Comparison of ENCODE assay signal across 1 cellular context in the genomic region with DNA sequence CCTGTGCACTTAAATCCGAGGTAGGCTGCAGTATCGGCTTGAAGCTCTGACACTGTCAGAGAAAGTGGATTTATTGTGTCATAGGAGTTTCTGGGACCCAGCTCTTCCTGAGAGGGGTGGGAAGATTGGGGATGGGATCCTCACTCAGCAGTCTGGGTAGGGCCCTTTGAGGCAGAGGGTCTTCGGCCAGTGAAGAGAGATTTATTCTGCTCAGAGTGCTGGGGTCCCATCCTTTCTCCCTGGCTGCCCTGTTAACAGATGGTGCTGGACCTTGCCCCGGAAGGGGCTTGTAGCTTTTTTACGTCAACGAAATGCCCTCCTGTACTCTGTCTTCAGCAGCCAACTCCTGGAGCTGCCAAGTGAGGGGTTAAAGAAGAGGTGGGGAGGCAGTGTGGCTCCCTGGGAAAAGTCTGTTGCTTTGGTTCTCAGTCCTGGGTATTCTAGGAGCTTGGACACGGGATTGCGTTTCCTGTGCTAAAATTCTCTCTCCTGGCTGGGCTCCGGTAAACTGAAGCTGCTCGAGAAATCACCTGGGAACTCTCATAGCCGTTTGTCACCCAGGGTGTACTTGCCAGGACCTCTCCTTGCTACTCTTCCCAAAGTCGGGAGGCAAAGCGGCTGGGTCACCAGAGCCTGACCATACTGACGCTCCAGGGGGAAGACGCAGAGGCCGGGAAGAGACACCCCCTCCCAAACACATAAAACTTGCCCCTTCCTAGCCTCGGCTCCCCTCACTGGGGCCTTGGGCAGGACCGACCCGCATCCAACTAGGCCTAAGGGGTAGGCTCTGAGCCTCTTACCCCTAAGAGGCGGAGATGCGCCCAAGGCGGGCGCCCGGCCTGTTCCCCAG.
A peak's percentile ranks its signal among the peaks of the same experiment; 100 is the strongest.
TF ChIP-seq lines count a peak whose summit lies in the region.

No MANE protein-coding gene starts in this region.

TF ChIP-seq in K562, 482 proteins besides CTCF, POLR2A, EP300 and RAD21:
- TF ChIP-seq SRF (CRISPR knock-in tag; IDR thresholded peaks at IDR 0.05), result no peak
- no peak for TF ChIP-seq SRSF7 (optimal IDR thresholded peaks at IDR 0.05; ENCODE audit: low read depth, low read length)
- TF ChIP-seq RBM39 (optimal IDR thresholded peaks at IDR 0.05; ENCODE audit: low read depth, low read length), result no peak
- TF ChIP-seq ZNF282 (CRISPR knock-in tag; IDR thresholded peaks at IDR 0.05), result no peak
- TF ChIP-seq ZNF561 (CRISPR knock-in tag; conservative IDR thresholded peaks at IDR 0.05), result no peak
- no peak for TF ChIP-seq TCFL5 (CRISPR knock-in tag; conservative IDR thresholded peaks at IDR 0.05)
- TF ChIP-seq, protein P1, sequence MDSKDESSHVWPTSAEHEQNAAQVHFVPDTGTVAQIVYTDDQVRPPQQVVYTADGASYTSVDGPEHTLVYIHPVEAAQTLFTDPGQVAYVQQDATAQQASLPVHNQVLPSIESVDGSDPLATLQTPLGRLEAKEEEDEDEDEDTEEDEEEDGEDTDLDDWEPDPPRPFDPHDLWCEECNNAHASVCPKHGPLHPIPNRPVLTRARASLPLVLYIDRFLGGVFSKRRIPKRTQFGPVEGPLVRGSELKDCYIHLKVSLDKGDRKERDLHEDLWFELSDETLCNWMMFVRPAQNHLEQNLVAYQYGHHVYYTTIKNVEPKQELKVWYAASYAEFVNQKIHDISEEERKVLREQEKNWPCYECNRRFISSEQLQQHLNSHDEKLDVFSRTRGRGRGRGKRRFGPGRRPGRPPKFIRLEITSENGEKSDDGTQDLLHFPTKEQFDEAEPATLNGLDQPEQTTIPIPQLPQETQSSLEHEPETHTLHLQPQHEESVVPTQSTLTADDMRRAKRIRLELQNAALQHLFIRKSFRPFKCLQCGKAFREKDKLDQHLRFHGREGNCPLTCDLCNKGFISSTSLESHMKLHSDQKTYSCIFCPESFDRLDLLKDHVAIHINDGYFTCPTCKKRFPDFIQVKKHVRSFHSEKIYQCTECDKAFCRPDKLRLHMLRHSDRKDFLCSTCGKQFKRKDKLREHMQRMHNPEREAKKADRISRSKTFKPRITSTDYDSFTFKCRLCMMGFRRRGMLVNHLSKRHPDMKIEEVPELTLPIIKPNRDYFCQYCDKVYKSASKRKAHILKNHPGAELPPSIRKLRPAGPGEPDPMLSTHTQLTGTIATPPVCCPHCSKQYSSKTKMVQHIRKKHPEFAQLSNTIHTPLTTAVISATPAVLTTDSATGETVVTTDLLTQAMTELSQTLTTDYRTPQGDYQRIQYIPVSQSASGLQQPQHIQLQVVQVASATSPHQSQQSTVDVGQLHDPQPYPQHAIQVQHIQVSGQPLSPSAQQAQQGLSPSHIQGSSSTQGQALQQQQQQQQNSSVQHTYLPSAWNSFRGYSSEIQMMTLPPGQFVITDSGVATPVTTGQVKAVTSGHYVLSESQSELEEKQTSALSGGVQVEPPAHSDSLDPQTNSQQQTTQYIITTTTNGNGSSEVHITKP (IDR thresholded peaks at IDR 0.05; ENCODE audit: partially characterized antibody), result peak; percentile 12
- TF ChIP-seq, protein P2, sequence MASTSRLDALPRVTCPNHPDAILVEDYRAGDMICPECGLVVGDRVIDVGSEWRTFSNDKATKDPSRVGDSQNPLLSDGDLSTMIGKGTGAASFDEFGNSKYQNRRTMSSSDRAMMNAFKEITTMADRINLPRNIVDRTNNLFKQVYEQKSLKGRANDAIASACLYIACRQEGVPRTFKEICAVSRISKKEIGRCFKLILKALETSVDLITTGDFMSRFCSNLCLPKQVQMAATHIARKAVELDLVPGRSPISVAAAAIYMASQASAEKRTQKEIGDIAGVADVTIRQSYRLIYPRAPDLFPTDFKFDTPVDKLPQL (IDR thresholded peaks at IDR 0.05; ENCODE audit: extremely low read depth, insufficient read length), result no peak
- no peak for TF ChIP-seq STAT5A (IDR thresholded peaks at IDR 0.05; ENCODE audit: borderline replicate concordance, low read length)
- no peak for TF ChIP-seq MED1 (CRISPR knock-in tag; IDR thresholded peaks at IDR 0.05; ENCODE audit: borderline replicate concordance)
- TF ChIP-seq, protein P3, sequence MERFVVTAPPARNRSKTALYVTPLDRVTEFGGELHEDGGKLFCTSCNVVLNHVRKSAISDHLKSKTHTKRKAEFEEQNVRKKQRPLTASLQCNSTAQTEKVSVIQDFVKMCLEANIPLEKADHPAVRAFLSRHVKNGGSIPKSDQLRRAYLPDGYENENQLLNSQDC (CRISPR knock-in tag; IDR thresholded peaks at IDR 0.05), result no peak
- TF ChIP-seq, protein P4, sequence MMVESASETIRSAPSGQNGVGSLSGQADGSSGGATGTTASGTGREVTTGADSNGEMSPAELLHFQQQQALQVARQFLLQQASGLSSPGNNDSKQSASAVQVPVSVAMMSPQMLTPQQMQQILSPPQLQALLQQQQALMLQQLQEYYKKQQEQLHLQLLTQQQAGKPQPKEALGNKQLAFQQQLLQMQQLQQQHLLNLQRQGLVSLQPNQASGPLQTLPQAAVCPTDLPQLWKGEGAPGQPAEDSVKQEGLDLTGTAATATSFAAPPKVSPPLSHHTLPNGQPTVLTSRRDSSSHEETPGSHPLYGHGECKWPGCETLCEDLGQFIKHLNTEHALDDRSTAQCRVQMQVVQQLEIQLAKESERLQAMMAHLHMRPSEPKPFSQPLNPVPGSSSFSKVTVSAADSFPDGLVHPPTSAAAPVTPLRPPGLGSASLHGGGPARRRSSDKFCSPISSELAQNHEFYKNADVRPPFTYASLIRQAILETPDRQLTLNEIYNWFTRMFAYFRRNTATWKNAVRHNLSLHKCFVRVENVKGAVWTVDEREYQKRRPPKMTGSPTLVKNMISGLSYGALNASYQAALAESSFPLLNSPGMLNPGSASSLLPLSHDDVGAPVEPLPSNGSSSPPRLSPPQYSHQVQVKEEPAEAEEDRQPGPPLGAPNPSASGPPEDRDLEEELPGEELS (CRISPR knock-in tag; IDR thresholded peaks at IDR 0.05; ENCODE audit: borderline replicate concordance), result no peak
- no peak for TF ChIP-seq MEIS2 (IDR thresholded peaks at IDR 0.05; ENCODE audit: partially characterized antibody)
- TF ChIP-seq, protein P5, sequence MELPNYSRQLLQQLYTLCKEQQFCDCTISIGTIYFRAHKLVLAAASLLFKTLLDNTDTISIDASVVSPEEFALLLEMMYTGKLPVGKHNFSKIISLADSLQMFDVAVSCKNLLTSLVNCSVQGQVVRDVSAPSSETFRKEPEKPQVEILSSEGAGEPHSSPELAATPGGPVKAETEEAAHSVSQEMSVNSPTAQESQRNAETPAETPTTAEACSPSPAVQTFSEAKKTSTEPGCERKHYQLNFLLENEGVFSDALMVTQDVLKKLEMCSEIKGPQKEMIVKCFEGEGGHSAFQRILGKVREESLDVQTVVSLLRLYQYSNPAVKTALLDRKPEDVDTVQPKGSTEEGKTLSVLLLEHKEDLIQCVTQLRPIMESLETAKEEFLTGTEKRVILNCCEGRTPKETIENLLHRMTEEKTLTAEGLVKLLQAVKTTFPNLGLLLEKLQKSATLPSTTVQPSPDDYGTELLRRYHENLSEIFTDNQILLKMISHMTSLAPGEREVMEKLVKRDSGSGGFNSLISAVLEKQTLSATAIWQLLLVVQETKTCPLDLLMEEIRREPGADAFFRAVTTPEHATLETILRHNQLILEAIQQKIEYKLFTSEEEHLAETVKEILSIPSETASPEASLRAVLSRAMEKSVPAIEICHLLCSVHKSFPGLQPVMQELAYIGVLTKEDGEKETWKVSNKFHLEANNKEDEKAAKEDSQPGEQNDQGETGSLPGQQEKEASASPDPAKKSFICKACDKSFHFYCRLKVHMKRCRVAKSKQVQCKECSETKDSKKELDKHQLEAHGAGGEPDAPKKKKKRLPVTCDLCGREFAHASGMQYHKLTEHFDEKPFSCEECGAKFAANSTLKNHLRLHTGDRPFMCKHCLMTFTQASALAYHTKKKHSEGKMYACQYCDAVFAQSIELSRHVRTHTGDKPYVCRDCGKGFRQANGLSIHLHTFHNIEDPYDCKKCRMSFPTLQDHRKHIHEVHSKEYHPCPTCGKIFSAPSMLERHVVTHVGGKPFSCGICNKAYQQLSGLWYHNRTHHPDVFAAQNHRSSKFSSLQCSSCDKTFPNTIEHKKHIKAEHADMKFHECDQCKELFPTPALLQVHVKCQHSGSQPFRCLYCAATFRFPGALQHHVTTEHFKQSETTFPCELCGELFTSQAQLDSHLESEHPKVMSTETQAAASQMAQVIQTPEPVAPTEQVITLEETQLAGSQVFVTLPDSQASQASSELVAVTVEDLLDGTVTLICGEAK (IDR thresholded peaks at IDR 0.05), result no peak
- TF ChIP-seq, protein P5 (CRISPR knock-in tag; IDR thresholded peaks at IDR 0.05), result no peak
- TF ChIP-seq, protein P6, sequence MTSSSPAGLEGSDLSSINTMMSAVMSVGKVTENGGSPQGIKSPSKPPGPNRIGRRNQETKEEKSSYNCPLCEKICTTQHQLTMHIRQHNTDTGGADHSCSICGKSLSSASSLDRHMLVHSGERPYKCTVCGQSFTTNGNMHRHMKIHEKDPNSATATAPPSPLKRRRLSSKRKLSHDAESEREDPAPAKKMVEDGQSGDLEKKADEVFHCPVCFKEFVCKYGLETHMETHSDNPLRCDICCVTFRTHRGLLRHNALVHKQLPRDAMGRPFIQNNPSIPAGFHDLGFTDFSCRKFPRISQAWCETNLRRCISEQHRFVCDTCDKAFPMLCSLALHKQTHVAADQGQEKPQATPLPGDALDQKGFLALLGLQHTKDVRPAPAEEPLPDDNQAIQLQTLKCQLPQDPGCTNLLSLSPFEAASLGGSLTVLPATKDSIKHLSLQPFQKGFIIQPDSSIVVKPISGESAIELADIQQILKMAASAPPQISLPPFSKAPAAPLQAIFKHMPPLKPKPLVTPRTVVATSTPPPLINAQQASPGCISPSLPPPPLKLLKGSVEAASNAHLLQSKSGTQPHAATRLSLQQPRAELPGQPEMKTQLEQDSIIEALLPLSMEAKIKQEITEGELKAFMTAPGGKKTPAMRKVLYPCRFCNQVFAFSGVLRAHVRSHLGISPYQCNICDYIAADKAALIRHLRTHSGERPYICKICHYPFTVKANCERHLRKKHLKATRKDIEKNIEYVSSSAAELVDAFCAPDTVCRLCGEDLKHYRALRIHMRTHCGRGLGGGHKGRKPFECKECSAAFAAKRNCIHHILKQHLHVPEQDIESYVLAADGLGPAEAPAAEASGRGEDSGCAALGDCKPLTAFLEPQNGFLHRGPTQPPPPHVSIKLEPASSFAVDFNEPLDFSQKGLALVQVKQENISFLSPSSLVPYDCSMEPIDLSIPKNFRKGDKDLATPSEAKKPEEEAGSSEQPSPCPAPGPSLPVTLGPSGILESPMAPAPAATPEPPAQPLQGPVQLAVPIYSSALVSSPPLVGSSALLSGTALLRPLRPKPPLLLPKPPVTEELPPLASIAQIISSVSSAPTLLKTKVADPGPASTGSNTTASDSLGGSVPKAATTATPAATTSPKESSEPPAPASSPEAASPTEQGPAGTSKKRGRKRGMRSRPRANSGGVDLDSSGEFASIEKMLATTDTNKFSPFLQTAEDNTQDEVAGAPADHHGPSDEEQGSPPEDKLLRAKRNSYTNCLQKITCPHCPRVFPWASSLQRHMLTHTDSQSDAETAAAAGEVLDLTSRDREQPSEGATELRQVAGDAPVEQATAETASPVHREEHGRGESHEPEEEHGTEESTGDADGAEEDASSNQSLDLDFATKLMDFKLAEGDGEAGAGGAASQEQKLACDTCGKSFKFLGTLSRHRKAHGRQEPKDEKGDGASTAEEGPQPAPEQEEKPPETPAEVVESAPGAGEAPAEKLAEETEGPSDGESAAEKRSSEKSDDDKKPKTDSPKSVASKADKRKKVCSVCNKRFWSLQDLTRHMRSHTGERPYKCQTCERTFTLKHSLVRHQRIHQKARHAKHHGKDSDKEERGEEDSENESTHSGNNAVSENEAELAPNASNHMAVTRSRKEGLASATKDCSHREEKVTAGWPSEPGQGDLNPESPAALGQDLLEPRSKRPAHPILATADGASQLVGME (CRISPR knock-in tag; IDR thresholded peaks at IDR 0.05), result no peak
- TF ChIP-seq ZNF124 (CRISPR knock-in tag; IDR thresholded peaks at IDR 0.05), result no peak
- TF ChIP-seq SMARCC2 (IDR thresholded peaks at IDR 0.05; ENCODE audit: low read depth), result no peak
- no peak for TF ChIP-seq ESRRA (IDR thresholded peaks at IDR 0.05; ENCODE audit: borderline replicate concordance, low read depth)
- peak; percentile 13 for TF ChIP-seq CHD1 (IDR thresholded peaks at IDR 0.05; ENCODE audit: low read length)
- no peak for TF ChIP-seq ZNF668 (CRISPR knock-in tag; IDR thresholded peaks at IDR 0.05)
- TF ChIP-seq DNMT1 (IDR thresholded peaks at IDR 0.05), result no peak
- TF ChIP-seq, protein P7, sequence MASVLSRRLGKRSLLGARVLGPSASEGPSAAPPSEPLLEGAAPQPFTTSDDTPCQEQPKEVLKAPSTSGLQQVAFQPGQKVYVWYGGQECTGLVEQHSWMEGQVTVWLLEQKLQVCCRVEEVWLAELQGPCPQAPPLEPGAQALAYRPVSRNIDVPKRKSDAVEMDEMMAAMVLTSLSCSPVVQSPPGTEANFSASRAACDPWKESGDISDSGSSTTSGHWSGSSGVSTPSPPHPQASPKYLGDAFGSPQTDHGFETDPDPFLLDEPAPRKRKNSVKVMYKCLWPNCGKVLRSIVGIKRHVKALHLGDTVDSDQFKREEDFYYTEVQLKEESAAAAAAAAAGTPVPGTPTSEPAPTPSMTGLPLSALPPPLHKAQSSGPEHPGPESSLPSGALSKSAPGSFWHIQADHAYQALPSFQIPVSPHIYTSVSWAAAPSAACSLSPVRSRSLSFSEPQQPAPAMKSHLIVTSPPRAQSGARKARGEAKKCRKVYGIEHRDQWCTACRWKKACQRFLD (CRISPR knock-in tag; IDR thresholded peaks at IDR 0.05), result 0 out of 2 replicates have a peak, but pooled peaks have one; percentile 2
